Comparison of ENCODE assay signal across 8 cellular contexts in the genomic region with DNA sequence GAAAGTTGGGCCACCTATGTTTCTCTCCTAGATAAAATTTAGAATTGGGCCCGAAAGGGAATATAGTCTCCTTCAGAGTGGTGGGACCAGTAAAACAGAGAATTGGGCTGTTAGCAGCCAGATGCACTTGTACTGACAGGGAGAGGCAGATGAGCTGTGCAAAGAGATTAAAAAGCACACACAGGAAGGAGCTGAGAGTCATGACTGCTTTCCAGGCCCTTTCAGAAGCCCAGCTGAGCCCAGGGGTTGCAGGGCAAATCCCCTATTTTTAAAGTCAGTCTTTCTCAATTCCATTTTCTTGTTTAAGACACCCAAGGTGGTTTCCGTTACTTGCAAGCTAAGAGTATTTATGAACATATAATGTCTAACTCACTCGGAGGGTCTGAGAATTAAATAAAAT.
"Had no signal": no experiment of that assay in that cellular context is flagged by ENCODE, and none has a peak within 500 bp of the region (broad histone marks: within the 10 kb centered on the region; RNA-seq: fewer than 3 reads in every experiment).

No MANE protein-coding gene starts in this region.

- H3K9me3 Mint-ChIP-seq: GM23338, HFFc6, IgD-negative memory B cell had no signal

- H3K36me3 ChIP-seq: HAP-1 had no signal

- DNase-seq: HFFc6, KBM-7 had no signal

- H3K36me3 Mint-ChIP-seq: IgD-negative memory B cell had no signal

- H3K4me2 ChIP-seq: GM23338 had no signal

- H3K27ac Mint-ChIP-seq: GM23338, HFFc6 had no signal

- H3K4me3 ChIP-seq: GM23338, HAP-1 had no signal

- H3K4me3 Mint-ChIP-seq: GM23338, HFFc6, IgD-negative memory B cell had no signal

- H3K9me3 ChIP-seq: HAP-1 had no signal

- H3K27ac ChIP-seq: HL-60 had no signal

- H3K27me3 Mint-ChIP-seq: IgD-negative memory B cell had no signal

- H3K4me1 ChIP-seq: HAP-1 had no signal

- H3K4me1 Mint-ChIP-seq: GM23338, IgD-negative memory B cell had no signal

- ATAC-seq: GM23338, HCT116, HepG2 had no signal

- H2AFZ ChIP-seq: GM23338 had no signal
